8 cellular contexts compared by ENCODE assay signal in the genomic region with DNA sequence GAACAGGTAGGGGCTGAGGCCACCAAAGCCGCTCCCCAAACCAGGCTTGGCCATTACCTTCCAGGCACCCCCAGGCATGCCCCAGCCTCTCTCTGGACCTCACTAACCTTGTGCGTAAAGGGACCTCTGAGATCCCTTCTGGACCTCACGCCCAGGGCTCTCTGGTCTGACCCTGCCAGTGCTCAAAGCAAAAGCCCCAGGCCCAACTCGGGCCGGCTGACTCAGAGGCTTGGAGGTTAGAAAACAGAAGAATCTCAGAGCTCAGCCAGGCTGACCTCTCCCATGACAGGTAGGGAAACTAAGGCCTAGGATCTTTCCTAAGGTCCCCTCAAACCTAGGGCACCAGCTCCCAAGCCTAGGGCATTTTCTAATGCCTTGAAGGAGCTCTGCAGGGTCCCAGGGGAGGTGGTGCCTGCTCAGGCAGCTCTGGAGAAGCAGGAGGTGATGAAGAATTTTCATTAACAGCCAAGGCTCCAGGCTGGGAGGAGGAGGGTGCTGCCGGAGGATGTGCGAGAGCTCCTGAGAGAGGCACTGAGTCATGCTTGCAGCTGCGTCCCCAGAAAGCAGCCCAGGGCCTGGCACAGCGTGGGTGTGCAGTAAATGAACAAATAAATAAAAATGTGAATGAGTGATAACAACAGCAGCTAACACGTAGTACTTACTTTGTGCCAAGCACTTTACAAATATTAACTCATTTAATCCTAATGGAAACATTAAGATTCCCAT. TPM values are rescaled to one million over a fixed set of nuclear protein-coding genes. Genes with fewer than 3 reads are reported as not detected.
DNase-seq lines count a peak whose midpoint lies in the region; ATAC-seq, FAIRE-seq and TF ChIP-seq lines count a peak whose summit lies in the region.

No MANE protein-coding gene starts in this region.

- peaks cover 20 to 43% of the 10 kb centered on the region in 2 donors for H3K4me1 Mint-ChIP-seq in effector memory CD8-positive, alpha-beta T cell (ENCODE audit: low read depth in 2 of 2)
- H3K4me1 Mint-ChIP-seq in osteocyte (ENCODE audit: unreplicated experiment) = peaks cover 43% of the 10 kb centered on the region
- H3K4me1 Mint-ChIP-seq in T-helper 17 cell = peaks cover 37% of the 10 kb centered on the region

- no peaks in the 10 kb centered on the region for H3K27me3 Mint-ChIP-seq in effector memory CD8-positive, alpha-beta T cell
- H3K27me3 Mint-ChIP-seq in osteocyte (ENCODE audit: unreplicated experiment) = no peaks in the 10 kb centered on the region
- no peaks in the 10 kb centered on the region for H3K27me3 Mint-ChIP-seq in T-helper 17 cell

- H3K9me3 Mint-ChIP-seq in effector memory CD8-positive, alpha-beta T cell = no peaks in the 10 kb centered on the region
- H3K9me3 Mint-ChIP-seq in osteocyte (ENCODE audit: unreplicated experiment) = no peaks in the 10 kb centered on the region

- peaks cover 7% of the 10 kb centered on the region for H3K36me3 Mint-ChIP-seq in effector memory CD8-positive, alpha-beta T cell (ENCODE audit: insufficient read depth)
- H3K36me3 Mint-ChIP-seq in osteocyte (ENCODE audit: unreplicated experiment) (no peaks in the 10 kb centered on the region), T-helper 17 cell (ENCODE audit: low read depth) (peaks cover 7% of the 10 kb centered on the region)

- H3K9me3 ChIP-seq in T-helper 17 cell (ENCODE audit: control insufficient read depth, low read length, poor library complexity, severe bottlenecking) = no peaks in the 10 kb centered on the region

- no peak for ATAC-seq in effector memory CD8-positive, alpha-beta T cell (replicated peaks)
- ATAC-seq in T-helper 17 cell = no peak
- ATAC-seq in HG02973 (IDR thresholded peaks at IDR 0.05; ENCODE audit: unreplicated experiment) = no peak

- peak overlapping the region in 1 of 2 donors; percentile 50 for H3K4me3 Mint-ChIP-seq in effector memory CD8-positive, alpha-beta T cell
- H3K4me3 Mint-ChIP-seq in osteocyte (ENCODE audit: unreplicated experiment) = no peak overlapping the region
- no peak overlapping the region for H3K4me3 Mint-ChIP-seq in T-helper 17 cell

- DNase-seq in ELR (ENCODE audit: low read depth) = peak; percentile 85
- DNase-seq in activated CD4-positive, alpha-beta T cell treated with anti-CD3 and anti-CD28 coated beads for 24 hours (ENCODE audit: low read depth in 2 of 2) = peak; percentile 35 to 47
- no peak for DNase-seq in effector memory CD8-positive, alpha-beta T cell
- DNase-seq in osteocyte (ENCODE audit: extremely low spot score, unreplicated experiment) = no peak
- no peak for DNase-seq in NCI-H774 (lab: John Stamatoyannopoulos, UW)
- no peak for DNase-seq in T-helper 17 cell
- DNase-seq in GM12891 (ENCODE audit: insufficient read length, low spot score) = no peak

- peak overlapping the region; percentile 78 to 92 for H3K27ac Mint-ChIP-seq in effector memory CD8-positive, alpha-beta T cell
- H3K27ac Mint-ChIP-seq in osteocyte (ENCODE audit: unreplicated experiment) (peak overlapping the region; percentile 84), T-helper 17 cell (no peak overlapping the region)

- no peak for TF ChIP-seq CTCF in osteocyte (IDR thresholded peaks at IDR 0.05)

- no peak for TF ChIP-seq POLR2A in GM12891 (IDR thresholded peaks at IDR 0.05; ENCODE audit: low read depth, low read length)

- FAIRE-seq in GM12891 (lab: Jason Lieb, UNC) = no peak

TF ChIP-seq in GM12891, 5 proteins besides CTCF, POLR2A, EP300 and RAD21:
- TF ChIP-seq PAX5 (IDR thresholded peaks at IDR 0.05; ENCODE audit: insufficient read depth, low read length, severe bottlenecking) = no peak
- TF ChIP-seq TAF1 (IDR thresholded peaks at IDR 0.05; ENCODE audit: low read depth, low read length) = no peak
- no peak for TF ChIP-seq SPI1 (IDR thresholded peaks at IDR 0.05; ENCODE audit: low read depth, low read length)
- TF ChIP-seq POU2F2 (IDR thresholded peaks at IDR 0.05; ENCODE audit: low read depth, low read length) = no peak
- no peak for TF ChIP-seq POLR2AphosphoS5 (IDR thresholded peaks at IDR 0.05; ENCODE audit: low read depth, low read length)

RNA-seq across cellular contexts. Expression of a gene that starts 25.6 kb away (rescaled TPM):
- total RNA-seq in osteocyte = 11.3 and 13.2 TPM in 2 replicates
- total RNA-seq in T-helper 17 cell = 10 to 100 TPM; 26.3 to 39.6 TPM
- 1.6 TPM for polyA plus RNA-seq in GM12891 (2012; ENCODE audit: low read depth, missing spikeins)

Comparison
In these comparisons a context has a peak if more than half of its experiments do, and no peak if none do; other contexts are left out.
1. DNase-seq: peak in ELR (single experiment) and activated CD4-positive, alpha-beta T cell treated with anti-CD3 and anti-CD28 coated beads for 24 hours (2 of 2); none in effector memory CD8-positive, alpha-beta T cell (0 of 3), osteocyte (single experiment), NCI-H774 (single experiment), T-helper 17 cell (0 of 3) and GM12891 (single experiment).